8 cellular contexts compared by ENCODE assay signal in genomic region chr17:42537156-42537805, GRCh38. TPM values are rescaled to one million over a fixed set of nuclear protein-coding genes. Genes with fewer than 3 reads are reported as not detected.
A peak's percentile ranks its signal among the peaks of the same experiment; 100 is the strongest.
DNase-seq lines count a peak whose midpoint lies in the region; ATAC-seq, FAIRE-seq and TF ChIP-seq lines count a peak whose summit lies in the region.

No MANE protein-coding gene starts in this region.

- POLR2A ChIA-PET in HepG2 (lab: Yijun Ruan, JAX) = interaction anchor here (0.7 to 4.2 kb wide), 23 partner anchors 10 to 1263 kb away, joined by 3 to 68 read pairs (median 6); partner anchors contain the start of genes CAVIN1, CNTD1, COA3 and COASY

- no peaks in the 10 kb centered on the region for H3K9me3 ChIP-seq in HepG2 (ENCODE audit: low read length)
- no peaks in the 10 kb centered on the region for H3K9me3 ChIP-seq in thymus (ENCODE audit: control insufficient read depth)

- TF ChIP-seq CTCF in brain (conservative IDR thresholded peaks at IDR 0.05) (no peak), HepG2 (CRISPR knock-in tag; IDR thresholded peaks at IDR 0.05) (no peak)

- H3K27ac ChIP-seq in HepG2 (ENCODE audit: extremely low read length, insufficient read depth, low read length) (peak overlapping the region; percentile 79), thymus (ENCODE audit: low read depth) (no peak overlapping the region)

- H3K4me1 Mint-ChIP-seq in T-helper 2 cell treated with Interferon-gamma antibody and Interleukin-4, amounts not matched to agents 5 μg/mL and 100 μg/mL, for 36 hours (ENCODE audit: low read depth) = peaks cover 28% of the 10 kb centered on the region
- H3K4me1 Mint-ChIP-seq in brain = peaks cover 39% of the 10 kb centered on the region

- peaks cover 66% of the 10 kb centered on the region for H3K4me1 ChIP-seq in HepG2 (ENCODE audit: insufficient read depth, low read length)
- H3K4me1 ChIP-seq in thymus (ENCODE audit: control insufficient read depth, insufficient read depth, low read length) = peaks cover 9% of the 10 kb centered on the region

- peaks cover 13% of the 10 kb centered on the region for H3K36me3 Mint-ChIP-seq in T-helper 2 cell treated with Interferon-gamma antibody and Interleukin-4, amounts not matched to agents 5 μg/mL and 100 μg/mL, for 36 hours (ENCODE audit: low read depth)
- peaks cover 8% of the 10 kb centered on the region for H3K36me3 Mint-ChIP-seq in brain

- no peak for DNase-seq in T-helper 2 cell treated with Interferon-gamma antibody and Interleukin-4, amounts not matched to agents 5 μg/mL and 100 μg/mL, for 36 hours (ENCODE audit: low spot score)
- no peak for DNase-seq in T-helper 2 cell
- DNase-seq in HepG2 (ENCODE audit: low spot score) = no peak
- DNase-seq in NCI-H1694 (lab: John Stamatoyannopoulos, UW) = no peak
- no peak for DNase-seq in dermis blood vessel endothelial cell

- H3K9me3 Mint-ChIP-seq in T-helper 2 cell treated with Interferon-gamma antibody and Interleukin-4, amounts not matched to agents 5 μg/mL and 100 μg/mL, for 36 hours = no peaks in the 10 kb centered on the region
- H3K9me3 Mint-ChIP-seq in brain = no peaks in the 10 kb centered on the region

- TF ChIP-seq EP300 in HepG2 (IDR thresholded peaks at IDR 0.05; ENCODE audit: low read depth in 2 of 2, low read length in 2 of 2) (no peak), HepG2 (CRISPR knock-in tag; IDR thresholded peaks at IDR 0.05; ENCODE audit: borderline replicate concordance) (no peak)

- H3K4me3 ChIP-seq in HepG2 (replicated peaks in 1 of 3; ENCODE audit: insufficient read depth in 1 of 3, low read depth in 2 of 3, low read length in 3 of 3) = peak overlapping the region; percentile 54 to 72 (median 66)
- H3K4me3 ChIP-seq in thymus (ENCODE audit: low read length) = peak overlapping the region; percentile 88

- peak; percentile 6 to 52; a peak in 3 of 4 replicates for TF ChIP-seq POLR2A in HepG2 (IDR thresholded peaks at IDR 0.05; ENCODE audit: insufficient read depth in 1 of 2, low read depth in 2 of 2, low read length in 2 of 2)

- peak overlapping the region; percentile 78 for H3K27ac Mint-ChIP-seq in T-helper 2 cell treated with Interferon-gamma antibody and Interleukin-4, amounts not matched to agents 5 μg/mL and 100 μg/mL, for 36 hours
- peak overlapping the region; percentile 9 to 98 (median 95) for H3K27ac Mint-ChIP-seq in brain

- H3K27me3 ChIP-seq in HepG2 (ENCODE audit: control insufficient read depth in 1 of 2, insufficient read depth in 2 of 2, low read length in 2 of 2) (no peaks in the 10 kb centered on the region), thymus (ENCODE audit: control insufficient read depth, insufficient read depth) (no peaks in the 10 kb centered on the region)

- peak overlapping the region; percentile 99 for H3K4me2 ChIP-seq in HepG2 (ENCODE audit: low read depth, low read length)

- CTCF ChIA-PET in HepG2 (lab: Yijun Ruan, JAX; ENCODE audit: low intra/inter-chr PET ratio, low total read pairs) = no interaction called here

- H4K20me1 ChIP-seq in HepG2 (ENCODE audit: insufficient read depth, low read length) = no peaks in the 10 kb centered on the region

- H3K27me3 Mint-ChIP-seq in T-helper 2 cell treated with Interferon-gamma antibody and Interleukin-4, amounts not matched to agents 5 μg/mL and 100 μg/mL, for 36 hours (ENCODE audit: low read depth) = peaks cover 6% of the 10 kb centered on the region
- H3K27me3 Mint-ChIP-seq in brain = peaks cover 4% of the 10 kb centered on the region

- in situ Hi-C loops in HepG2 (cut with HindIII; ENCODE audit: extremely low pct_ligation_motif_present, low pct_unique_long_range_greater_than_20kb) = no loop called here

- peak overlapping the region; percentile 83 for H3K9ac ChIP-seq in HepG2 (ENCODE audit: insufficient read depth, low read depth, low read length)

- H3K36me3 ChIP-seq in HepG2 (replicated peaks in 1 of 2; ENCODE audit: control insufficient read depth in 1 of 2, insufficient read depth in 2 of 2, low read length in 2 of 2) = peaks cover 3 to 5% of the 10 kb centered on the region in 2 experiments; a peak in 1 of 5 replicates
- H3K36me3 ChIP-seq in thymus (ENCODE audit: control insufficient read depth, insufficient read depth) = peaks cover 6% of the 10 kb centered on the region

- 89% methylated on average over 28 of the region's 31 CpGs for WGBS in HepG2 (ENCODE audit: low lambda C conversion rate)
- 92% methylated on average over 31 of the region's 31 CpGs for WGBS in thymus

- ATAC-seq in HepG2 (peak; percentile 1; the same call in 2 of the 3 replicates), GM21360 (IDR thresholded peaks at IDR 0.05; ENCODE audit: unreplicated experiment) (no peak)

- no peak for FAIRE-seq in HepG2 (lab: Jason Lieb, UNC)

- H3K79me2 ChIP-seq in HepG2 (ENCODE audit: insufficient read depth, low read length) = peaks cover 13% of the 10 kb centered on the region

- intact Hi-C loops in HepG2 (cut with micrococcal nuclease; ENCODE audit: unreplicated experiment) = no loop called here

- no TSS peak for BruUV-seq in HepG2 (replicated peaks; lab: Mats Ljungman, UMichigan)

- peak overlapping the region; percentile 86 for H3K4me3 Mint-ChIP-seq in T-helper 2 cell treated with Interferon-gamma antibody and Interleukin-4, amounts not matched to agents 5 μg/mL and 100 μg/mL, for 36 hours
- H3K4me3 Mint-ChIP-seq in brain = peak overlapping the region; percentile 84 to 92 (median 90)

- no peak overlapping the region for H2AFZ ChIP-seq in HepG2 (ENCODE audit: low read length)

- TF ChIP-seq RAD21 in HepG2 (CRISPR knock-in tag; IDR thresholded peaks at IDR 0.05) = no peak

RNA-seq across cellular contexts. Expression of gene NAGLU, which starts 1.2 kb away (rescaled TPM):
- 16.6 TPM for polyA plus RNA-seq in brain (ENCODE audit: insufficient read depth, low read depth, low replicate concordance)
- total RNA-seq in HepG2 (2016; rRNA removed; fragmentation: Illumina TruSeq; extraction: Trizol) = 13.1 and 40.1 TPM in 2 replicates
- 11.7 and 11.8 TPM in 2 replicates for total RNA-seq in HepG2 (2016; cell fraction: cytosol; rRNA removed; fragmentation: Illumina TruSeq; extraction: Trizol; ENCODE audit: low read depth)
- total RNA-seq in HepG2 (2016; cell fraction: insoluble cytoplasmic fraction; rRNA removed; fragmentation: Illumina TruSeq; extraction: Trizol) = 11.6 and 40.3 TPM in 2 replicates
- 16.4 and 17.9 TPM in 2 replicates for total RNA-seq in HepG2 (2016; cell fraction: membrane; rRNA removed; fragmentation: Illumina TruSeq; extraction: Trizol)
- total RNA-seq in HepG2 (2016; cell fraction: nucleus; rRNA removed; fragmentation: Illumina TruSeq; extraction: Trizol) = 46.8 and 52.2 TPM in 2 replicates
- polyA plus RNA-seq in HepG2 (2011; rRNA removed) = 28.2 and 29.4 TPM in 2 replicates
- polyA plus RNA-seq in HepG2 (2011; cell fraction: cytosol; rRNA removed) = 19.2 and 36.3 TPM in 2 replicates
- 76.6 and 98.9 TPM in 2 replicates for polyA plus RNA-seq in HepG2 (2011; cell fraction: nucleus; rRNA removed)
- 20.7 and 21.0 TPM in 2 replicates for polyA plus RNA-seq in HepG2 (2012)
- polyA plus RNA-seq in HepG2 (2016; cell fraction: cytosol; fragmentation: Illumina TruSeq; extraction: Trizol; ENCODE audit: low read depth) = 8.0 and 8.6 TPM in 2 replicates
- 12.0 and 16.4 TPM in 2 replicates for polyA plus RNA-seq in HepG2 (2016; cell fraction: insoluble cytoplasmic fraction; fragmentation: Illumina TruSeq; extraction: Trizol; ENCODE audit: low read depth)
- 11.8 and 12.2 TPM in 2 replicates for polyA plus RNA-seq in HepG2 (2016; cell fraction: membrane; fragmentation: Illumina TruSeq; extraction: Trizol; ENCODE audit: low read depth)
- polyA plus RNA-seq in HepG2 (2016; cell fraction: nucleus; fragmentation: Illumina TruSeq; extraction: Trizol; ENCODE audit: insufficient read depth, low read depth) = 83.1 and 85.8 TPM in 2 replicates
- polyA minus RNA-seq in HepG2 (2011; rRNA and poly(A)+ RNA removed; ENCODE audit: low replicate concordance) = 23.9 and 52.5 TPM in 2 replicates
- polyA minus RNA-seq in HepG2 (2011; cell fraction: cytosol; rRNA and poly(A)+ RNA removed) = 17.1 and 17.5 TPM in 2 replicates
- 31.7 and 32.4 TPM in 2 replicates for polyA minus RNA-seq in HepG2 (2011; cell fraction: nucleus; rRNA and poly(A)+ RNA removed)
- 33.6 TPM for polyA plus RNA-seq in thymus
- total RNA-seq in dermis blood vessel endothelial cell = 44.9 and 53.3 TPM in 2 replicates

RNA-seq across cellular contexts. Expression of gene HSD17B1, which starts 15.4 kb away (rescaled TPM):
- polyA plus RNA-seq in brain (ENCODE audit: insufficient read depth, low read depth, low replicate concordance) = 0.97 TPM
- total RNA-seq in HepG2 (2016; rRNA removed; fragmentation: Illumina TruSeq; extraction: Trizol) = 0.77 and 0.93 TPM in 2 replicates
- 0.88 and 1.6 TPM in 2 replicates for total RNA-seq in HepG2 (2016; cell fraction: cytosol; rRNA removed; fragmentation: Illumina TruSeq; extraction: Trizol; ENCODE audit: low read depth)
- 1.00 and 1.1 TPM in 2 replicates for total RNA-seq in HepG2 (2016; cell fraction: insoluble cytoplasmic fraction; rRNA removed; fragmentation: Illumina TruSeq; extraction: Trizol)
- total RNA-seq in HepG2 (2016; cell fraction: membrane; rRNA removed; fragmentation: Illumina TruSeq; extraction: Trizol) = 0.71 and 0.90 TPM in 2 replicates
- total RNA-seq in HepG2 (2016; cell fraction: nucleus; rRNA removed; fragmentation: Illumina TruSeq; extraction: Trizol) = 0.53 and 1.1 TPM in 2 replicates
- polyA plus RNA-seq in HepG2 (2011; rRNA removed) = 0.34 and 0.54 TPM in 2 replicates
- polyA plus RNA-seq in HepG2 (2011; cell fraction: cytosol; rRNA removed) = 0.22 and 0.75 TPM in 2 replicates
- polyA plus RNA-seq in HepG2 (2011; cell fraction: nucleus; rRNA removed) = 2.1 and 2.9 TPM in 2 replicates
- polyA plus RNA-seq in HepG2 (2012) = 3.1 and 4.6 TPM in 2 replicates
- polyA plus RNA-seq in HepG2 (2016; cell fraction: cytosol; fragmentation: Illumina TruSeq; extraction: Trizol; ENCODE audit: low read depth) = 0.66 and 0.93 TPM in 2 replicates
- polyA plus RNA-seq in HepG2 (2016; cell fraction: insoluble cytoplasmic fraction; fragmentation: Illumina TruSeq; extraction: Trizol; ENCODE audit: low read depth) = 0.40 and 0.55 TPM in 2 replicates
- 0.49 TPM in 2 replicates for polyA plus RNA-seq in HepG2 (2016; cell fraction: membrane; fragmentation: Illumina TruSeq; extraction: Trizol; ENCODE audit: low read depth)
- 1.3 and 1.4 TPM in 2 replicates for polyA plus RNA-seq in HepG2 (2016; cell fraction: nucleus; fragmentation: Illumina TruSeq; extraction: Trizol; ENCODE audit: insufficient read depth, low read depth)
- polyA minus RNA-seq in HepG2 (2011; rRNA and poly(A)+ RNA removed; ENCODE audit: low replicate concordance) = 0.94 and 1.4 TPM in 2 replicates
- 0.62 and 0.89 TPM in 2 replicates for polyA minus RNA-seq in HepG2 (2011; cell fraction: cytosol; rRNA and poly(A)+ RNA removed)
- polyA minus RNA-seq in HepG2 (2011; cell fraction: nucleus; rRNA and poly(A)+ RNA removed) = 1.2 and 1.3 TPM in 2 replicates
- 6.1 TPM for polyA plus RNA-seq in thymus
- total RNA-seq in dermis blood vessel endothelial cell = 0.23 and 0.34 TPM in 2 replicates

RNA-seq across cellular contexts. Expression of gene COASY, which starts 24.7 kb away (rescaled TPM):
- polyA plus RNA-seq in brain (ENCODE audit: insufficient read depth, low read depth, low replicate concordance) (116 TPM), HepG2 (2011; rRNA removed) (125 and 158 TPM in 2 replicates), thymus (89.3 TPM)
- total RNA-seq in HepG2 (2016; rRNA removed; fragmentation: Illumina TruSeq; extraction: Trizol) (90.7 and 115 TPM in 2 replicates), dermis blood vessel endothelial cell (9.5 and 33.9 TPM in 2 replicates)
- total RNA-seq in HepG2 (2016; cell fraction: cytosol; rRNA removed; fragmentation: Illumina TruSeq; extraction: Trizol; ENCODE audit: low read depth) = 22.2 and 24.7 TPM in 2 replicates
- 99.1 and 105 TPM in 2 replicates for total RNA-seq in HepG2 (2016; cell fraction: insoluble cytoplasmic fraction; rRNA removed; fragmentation: Illumina TruSeq; extraction: Trizol)
- 64.5 and 68.5 TPM in 2 replicates for total RNA-seq in HepG2 (2016; cell fraction: membrane; rRNA removed; fragmentation: Illumina TruSeq; extraction: Trizol)
- 102 and 126 TPM in 2 replicates for total RNA-seq in HepG2 (2016; cell fraction: nucleus; rRNA removed; fragmentation: Illumina TruSeq; extraction: Trizol)
- 60.6 and 76.3 TPM in 2 replicates for polyA plus RNA-seq in HepG2 (2011; cell fraction: cytosol; rRNA removed)
- 464 and 551 TPM in 2 replicates for polyA plus RNA-seq in HepG2 (2011; cell fraction: nucleus; rRNA removed)
- 189 and 231 TPM in 2 replicates for polyA plus RNA-seq in HepG2 (2012)
- polyA plus RNA-seq in HepG2 (2016; cell fraction: cytosol; fragmentation: Illumina TruSeq; extraction: Trizol; ENCODE audit: low read depth) = 24.2 and 25.6 TPM in 2 replicates
- polyA plus RNA-seq in HepG2 (2016; cell fraction: insoluble cytoplasmic fraction; fragmentation: Illumina TruSeq; extraction: Trizol; ENCODE audit: low read depth) = 120 and 149 TPM in 2 replicates
- polyA plus RNA-seq in HepG2 (2016; cell fraction: membrane; fragmentation: Illumina TruSeq; extraction: Trizol; ENCODE audit: low read depth) = 59.9 and 61.3 TPM in 2 replicates
- polyA plus RNA-seq in HepG2 (2016; cell fraction: nucleus; fragmentation: Illumina TruSeq; extraction: Trizol; ENCODE audit: insufficient read depth, low read depth) = 256 and 260 TPM in 2 replicates
- 127 and 141 TPM in 2 replicates for polyA minus RNA-seq in HepG2 (2011; rRNA and poly(A)+ RNA removed; ENCODE audit: low replicate concordance)
- polyA minus RNA-seq in HepG2 (2011; cell fraction: cytosol; rRNA and poly(A)+ RNA removed) = 69.1 and 69.4 TPM in 2 replicates
- polyA minus RNA-seq in HepG2 (2011; cell fraction: nucleus; rRNA and poly(A)+ RNA removed) = 69.1 and 80.1 TPM in 2 replicates

RNA-seq across cellular contexts. Expression of gene MLX, which starts 29.6 kb away (rescaled TPM):
- polyA plus RNA-seq in brain (ENCODE audit: insufficient read depth, low read depth, low replicate concordance) (49.5 TPM), HepG2 (2011; rRNA removed) (74.4 and 85.4 TPM in 2 replicates), thymus (45.2 TPM)
- total RNA-seq in HepG2 (2016; rRNA removed; fragmentation: Illumina TruSeq; extraction: Trizol) (38.9 and 40.2 TPM in 2 replicates), dermis blood vessel endothelial cell (33.0 and 34.5 TPM in 2 replicates)
- 28.0 and 30.5 TPM in 2 replicates for total RNA-seq in HepG2 (2016; cell fraction: cytosol; rRNA removed; fragmentation: Illumina TruSeq; extraction: Trizol; ENCODE audit: low read depth)
- 37.2 and 39.5 TPM in 2 replicates for total RNA-seq in HepG2 (2016; cell fraction: insoluble cytoplasmic fraction; rRNA removed; fragmentation: Illumina TruSeq; extraction: Trizol)
- 34.6 and 39.3 TPM in 2 replicates for total RNA-seq in HepG2 (2016; cell fraction: membrane; rRNA removed; fragmentation: Illumina TruSeq; extraction: Trizol)
- 34.5 and 44.1 TPM in 2 replicates for total RNA-seq in HepG2 (2016; cell fraction: nucleus; rRNA removed; fragmentation: Illumina TruSeq; extraction: Trizol)
- polyA plus RNA-seq in HepG2 (2011; cell fraction: cytosol; rRNA removed) = 53.2 and 55.1 TPM in 2 replicates
- 173 and 195 TPM in 2 replicates for polyA plus RNA-seq in HepG2 (2011; cell fraction: nucleus; rRNA removed)
- polyA plus RNA-seq in HepG2 (2012) = 41.9 and 49.7 TPM in 2 replicates
- 14.9 and 18.6 TPM in 2 replicates for polyA plus RNA-seq in HepG2 (2016; cell fraction: cytosol; fragmentation: Illumina TruSeq; extraction: Trizol; ENCODE audit: low read depth)
- polyA plus RNA-seq in HepG2 (2016; cell fraction: insoluble cytoplasmic fraction; fragmentation: Illumina TruSeq; extraction: Trizol; ENCODE audit: low read depth) = 55.1 and 57.7 TPM in 2 replicates
- 24.6 and 25.0 TPM in 2 replicates for polyA plus RNA-seq in HepG2 (2016; cell fraction: membrane; fragmentation: Illumina TruSeq; extraction: Trizol; ENCODE audit: low read depth)
- polyA plus RNA-seq in HepG2 (2016; cell fraction: nucleus; fragmentation: Illumina TruSeq; extraction: Trizol; ENCODE audit: insufficient read depth, low read depth) = 99.9 and 109 TPM in 2 replicates
- polyA minus RNA-seq in HepG2 (2011; rRNA and poly(A)+ RNA removed; ENCODE audit: low replicate concordance) = 81.6 and 104 TPM in 2 replicates
- 29.7 and 33.3 TPM in 2 replicates for polyA minus RNA-seq in HepG2 (2011; cell fraction: cytosol; rRNA and poly(A)+ RNA removed)
- polyA minus RNA-seq in HepG2 (2011; cell fraction: nucleus; rRNA and poly(A)+ RNA removed) = 50.6 and 76.5 TPM in 2 replicates

RNA-seq across cellular contexts. Expression of gene PSMC3IP, which starts 40.2 kb away (rescaled TPM):
- 23.6 TPM for polyA plus RNA-seq in brain (ENCODE audit: insufficient read depth, low read depth, low replicate concordance)
- 20.1 and 22.4 TPM in 2 replicates for total RNA-seq in HepG2 (2016; rRNA removed; fragmentation: Illumina TruSeq; extraction: Trizol)
- total RNA-seq in HepG2 (2016; cell fraction: cytosol; rRNA removed; fragmentation: Illumina TruSeq; extraction: Trizol; ENCODE audit: low read depth) = 25.7 and 27.1 TPM in 2 replicates
- 19.5 and 23.7 TPM in 2 replicates for total RNA-seq in HepG2 (2016; cell fraction: insoluble cytoplasmic fraction; rRNA removed; fragmentation: Illumina TruSeq; extraction: Trizol)
- total RNA-seq in HepG2 (2016; cell fraction: membrane; rRNA removed; fragmentation: Illumina TruSeq; extraction: Trizol) = 36.3 and 38.4 TPM in 2 replicates
- total RNA-seq in HepG2 (2016; cell fraction: nucleus; rRNA removed; fragmentation: Illumina TruSeq; extraction: Trizol) = 19.9 and 24.0 TPM in 2 replicates
- 5.5 and 6.5 TPM in 2 replicates for polyA plus RNA-seq in HepG2 (2011; rRNA removed)
- 3.1 and 3.3 TPM in 2 replicates for polyA plus RNA-seq in HepG2 (2011; cell fraction: cytosol; rRNA removed)
- polyA plus RNA-seq in HepG2 (2011; cell fraction: nucleus; rRNA removed) = 15.1 and 18.7 TPM in 2 replicates
- 6.5 and 8.5 TPM in 2 replicates for polyA plus RNA-seq in HepG2 (2012)
- polyA plus RNA-seq in HepG2 (2016; cell fraction: cytosol; fragmentation: Illumina TruSeq; extraction: Trizol; ENCODE audit: low read depth) = 36.9 and 41.0 TPM in 2 replicates
- polyA plus RNA-seq in HepG2 (2016; cell fraction: insoluble cytoplasmic fraction; fragmentation: Illumina TruSeq; extraction: Trizol; ENCODE audit: low read depth) = 31.0 and 31.1 TPM in 2 replicates
- 41.0 and 42.1 TPM in 2 replicates for polyA plus RNA-seq in HepG2 (2016; cell fraction: membrane; fragmentation: Illumina TruSeq; extraction: Trizol; ENCODE audit: low read depth)
- 56.5 and 60.1 TPM in 2 replicates for polyA plus RNA-seq in HepG2 (2016; cell fraction: nucleus; fragmentation: Illumina TruSeq; extraction: Trizol; ENCODE audit: insufficient read depth, low read depth)
- polyA minus RNA-seq in HepG2 (2011; rRNA and poly(A)+ RNA removed; ENCODE audit: low replicate concordance) = 2.7 and 15.4 TPM in 2 replicates
- 1.6 and 2.4 TPM in 2 replicates for polyA minus RNA-seq in HepG2 (2011; cell fraction: cytosol; rRNA and poly(A)+ RNA removed)
- polyA minus RNA-seq in HepG2 (2011; cell fraction: nucleus; rRNA and poly(A)+ RNA removed) = 9.1 and 9.4 TPM in 2 replicates
- polyA plus RNA-seq in thymus = 5.1 TPM
- 4.9 and 5.5 TPM in 2 replicates for total RNA-seq in dermis blood vessel endothelial cell
